18 cellular contexts compared by ENCODE assay signal in genomic region chr4:23839279-23839678, GRCh38. TPM values are rescaled to one million over a fixed set of nuclear protein-coding genes. Genes with fewer than 3 reads are reported as not detected.
"Had no signal": no experiment of that assay in that cellular context is flagged by ENCODE, and none has a peak within 500 bp of the region (broad histone marks: within the 10 kb centered on the region; RNA-seq: fewer than 3 reads in every experiment).

No MANE protein-coding gene starts in this region.

- H3K27me3 ChIP-seq: neural progenitor cell, testis, tibial nerve, upper lobe of right lung, vagina had no signal

- H3K27me3 Mint-ChIP-seq: natural killer cell treated with Interleukin-12 subunit alpha and Interleukin-12 subunit beta and Interleukin-15 and Interleukin-18, amount 100 ng/mL, for 72 hours; stimulated activated naive B cell treated with anti-CD40 and anti-IgM and Interleukin-4, amounts not matched to agents 10 μg/mL and 1 μg/mL and 100 μg/mL, for 72 hours; stimulated activated naive CD8-positive, alpha-beta T cell treated with anti-CD3 and anti-CD28 coated beads, Interleukin-15, amount 100 ng/mL, for 72 hours had no signal

- H3K9me3 Mint-ChIP-seq: neural progenitor cell; stimulated activated naive B cell treated with anti-CD40 and anti-IgM and Interleukin-4, amounts not matched to agents 10 μg/mL and 1 μg/mL and 100 μg/mL, for 72 hours had no signal

- H3K36me3 Mint-ChIP-seq: immature natural killer cell; natural killer cell treated with Interleukin-12 subunit alpha and Interleukin-12 subunit beta and Interleukin-15 and Interleukin-18, amount 100 ng/mL, for 72 hours; neural progenitor cell; stimulated activated naive B cell treated with anti-CD40 and anti-IgM and Interleukin-4, amounts not matched to agents 10 μg/mL and 1 μg/mL and 100 μg/mL, for 72 hours had no signal

- H3K27ac ChIP-seq: neural progenitor cell, parathyroid adenoma, prostate gland, testis, tibial nerve, upper lobe of right lung, vagina had no signal

- H2AFZ ChIP-seq: neural progenitor cell, parathyroid adenoma had no signal

- H3K27ac Mint-ChIP-seq: immature natural killer cell; natural killer cell treated with Interleukin-12 subunit alpha and Interleukin-12 subunit beta and Interleukin-15 and Interleukin-18, amount 100 ng/mL, for 72 hours; neural progenitor cell; stimulated activated naive B cell treated with anti-CD40 and anti-IgM and Interleukin-4, amounts not matched to agents 10 μg/mL and 1 μg/mL and 100 μg/mL, for 72 hours; stimulated activated naive CD8-positive, alpha-beta T cell treated with anti-CD3 and anti-CD28 coated beads, Interleukin-15, amount 100 ng/mL, for 72 hours had no signal

- H3K4me1 Mint-ChIP-seq: immature natural killer cell; neural progenitor cell; stimulated activated naive B cell treated with anti-CD40 and anti-IgM and Interleukin-4, amounts not matched to agents 10 μg/mL and 1 μg/mL and 100 μg/mL, for 72 hours; stimulated activated naive CD8-positive, alpha-beta T cell treated with anti-CD3 and anti-CD28 coated beads, Interleukin-15, amount 100 ng/mL, for 72 hours had no signal

- H3K4me2 ChIP-seq: neural progenitor cell had no signal

- ATAC-seq: esophagus mucosa; natural killer cell treated with Interleukin-12 subunit alpha and Interleukin-12 subunit beta and Interleukin-15 and Interleukin-18, amount 100 ng/mL, for 72 hours; sciatic nerve; stimulated activated naive B cell treated with anti-CD40 and anti-IgM and Interleukin-4, amounts not matched to agents 10 μg/mL and 1 μg/mL and 100 μg/mL, for 72 hours; stimulated activated naive CD8-positive, alpha-beta T cell treated with anti-CD3 and anti-CD28 coated beads, Interleukin-15, amount 100 ng/mL, for 72 hours; upper lobe of right lung had no signal

- H3K4me3 Mint-ChIP-seq: immature natural killer cell; natural killer cell treated with Interleukin-12 subunit alpha and Interleukin-12 subunit beta and Interleukin-15 and Interleukin-18, amount 100 ng/mL, for 72 hours; neural progenitor cell; stimulated activated naive B cell treated with anti-CD40 and anti-IgM and Interleukin-4, amounts not matched to agents 10 μg/mL and 1 μg/mL and 100 μg/mL, for 72 hours; stimulated activated naive CD8-positive, alpha-beta T cell treated with anti-CD3 and anti-CD28 coated beads, Interleukin-15, amount 100 ng/mL, for 72 hours had no signal

- DNase-seq: immature natural killer cell; mammary epithelial cell; nucleus accumbens; retina; stimulated activated CD4-positive, alpha-beta T cell treated with anti-CD3 and anti-CD28 coated beads, Interleukin-2, amount 100 ng/mL, for 24 hours; stimulated activated CD4-positive, alpha-beta T cell treated with anti-CD3 and anti-CD28 coated beads, Interleukin-4, amount 100 ng/mL, for 4 hours; stimulated activated naive B cell treated with anti-CD40 and anti-IgM and Interleukin-4, amounts not matched to agents 10 μg/mL and 1 μg/mL and 100 μg/mL, for 72 hours; stimulated activated naive CD8-positive, alpha-beta T cell treated with anti-CD3 and anti-CD28 coated beads, Interleukin-15, amount 100 ng/mL, for 72 hours; testis; upper lobe of right lung had no signal

- H3K4me3 ChIP-seq: neural progenitor cell, prostate gland, testis, tibial nerve, upper lobe of right lung, vagina had no signal

- H3K4me1 ChIP-seq: neural progenitor cell, parathyroid adenoma, prostate gland, testis, tibial nerve, upper lobe of right lung, vagina had no signal

- H3K36me3 ChIP-seq: neural progenitor cell, prostate gland, tibial nerve, upper lobe of right lung, vagina had no signal

RNA-seq across cellular contexts. Expression of gene PPARGC1A, which starts 50.6 kb away (rescaled TPM):
- total RNA-seq: natural killer cell treated with Interleukin-12 subunit alpha and Interleukin-12 subunit beta and Interleukin-15 and Interleukin-18, amount 100 ng/mL, for 72 hours had no signal
- polyA plus RNA-seq: immature natural killer cell had no signal
